ENCODE assay signal across 8 cellular contexts in genomic region chr13:60398438-60398891, GRCh38. TPM values are rescaled to one million over a fixed set of nuclear protein-coding genes. Genes with fewer than 3 reads are reported as not detected.
DNase-seq lines count a peak whose midpoint lies in the region; TF ChIP-seq lines count a peak whose summit lies in the region.

No MANE protein-coding gene starts in this region.

- peaks cover 0 to 28% (median 21%) of the 10 kb centered on the region in 4 donors for H3K4me1 ChIP-seq in sigmoid colon

- peak overlapping the region; percentile 15 for H2AFZ ChIP-seq in SU-DHL-6 (ENCODE audit: low read depth, low read length, severe bottlenecking)

- H3K36me3 ChIP-seq in SU-DHL-6 (ENCODE audit: low read length): no peaks in the 10 kb centered on the region
- no peaks in the 10 kb centered on the region for H3K36me3 ChIP-seq in sigmoid colon

- no peak overlapping the region for H3K27ac ChIP-seq in SU-DHL-6 (ENCODE audit: low read depth, low read length)
- H3K27ac ChIP-seq in sigmoid colon: peak overlapping the region; percentile 95 to 99 (median 98)

- H3K9me2 ChIP-seq in SU-DHL-6 (replicated peaks; ENCODE audit: insufficient read depth, low read length): no peaks in the 10 kb centered on the region

- TF ChIP-seq POLR2A in sigmoid colon (IDR thresholded peaks at IDR 0.05): no peak

- H3K9me3 ChIP-seq in SU-DHL-6 (ENCODE audit: insufficient read depth, low read length) (no peaks in the 10 kb centered on the region), sigmoid colon (no peaks in the 10 kb centered on the region)

- H3K27me3 ChIP-seq in SU-DHL-6 (ENCODE audit: low read length): no peaks in the 10 kb centered on the region
- H3K27me3 ChIP-seq in sigmoid colon: no peaks in the 10 kb centered on the region

- H3K4me3 ChIP-seq in GM12875 (ENCODE audit: low read depth, low read length): peak overlapping the region; percentile 75
- peak overlapping the region; percentile 55 for H3K4me3 ChIP-seq in SU-DHL-6 (ENCODE audit: insufficient read depth, low read length, poor library complexity, severe bottlenecking)
- peak overlapping the region; percentile 88 for H3K4me3 ChIP-seq in fibroblast of the aortic adventitia (ENCODE audit: low read depth, low read length)
- peak overlapping the region; percentile 77 to 82 (median 80) for H3K4me3 ChIP-seq in sigmoid colon

- peaks cover 31% of the 10 kb centered on the region for H3K79me2 ChIP-seq in SU-DHL-6 (ENCODE audit: insufficient read depth, low read length)

- H3K9ac ChIP-seq in SU-DHL-6 (ENCODE audit: low read length): peak overlapping the region; percentile 83

- peak overlapping the region; percentile 67 for H3K4me2 ChIP-seq in SU-DHL-6 (ENCODE audit: low read depth, low read length, poor library complexity, severe bottlenecking)

- H4K20me1 ChIP-seq in SU-DHL-6 (ENCODE audit: low read depth, low read length): no peaks in the 10 kb centered on the region

- 9 to 49% methylated on average over 6 of the region's 6 CpGs for WGBS in sigmoid colon, 2 donors

- intact Hi-C loops in sigmoid colon (cut with DNase I): no loop called here

- H3F3A ChIP-seq in SU-DHL-6 (ENCODE audit: insufficient read depth): no peaks in the 10 kb centered on the region

- no peak for TF ChIP-seq EP300 in sigmoid colon (IDR thresholded peaks at IDR 0.05)

- no peak for TF ChIP-seq CTCF in GM12875 (IDR thresholded peaks at IDR 0.05; ENCODE audit: borderline replicate concordance, insufficient read depth, low read depth, low read length)
- TF ChIP-seq CTCF in SU-DHL-6 (IDR thresholded peaks at IDR 0.05; ENCODE audit: insufficient read depth, low read length, poor library complexity, severe bottlenecking): no peak
- no peak for TF ChIP-seq CTCF in fibroblast of the aortic adventitia (IDR thresholded peaks at IDR 0.05; ENCODE audit: insufficient read depth, low read length)
- no peak for TF ChIP-seq CTCF in sigmoid colon (IDR thresholded peaks at IDR 0.05)
- no peak for TF ChIP-seq CTCF in GM20000 (IDR thresholded peaks at IDR 0.05; ENCODE audit: extremely low read depth, missing control alignments)

- peak; percentile 20 for DNase-seq in fibroblast of the aortic adventitia (ENCODE audit: low read depth)
- no peak for DNase-seq in sigmoid colon
- no peak for DNase-seq in HPDE6-E6E7 (ENCODE audit: extremely low spot score)
- DNase-seq in GM19240 (ENCODE audit: insufficient read length, low spot score): no peak
- DNase-seq in NCI-H748 (lab: John Stamatoyannopoulos, UW; ENCODE audit: unreplicated experiment): no peak
- no peak for DNase-seq in GM20000 (ENCODE audit: low spot score)

RNA-seq across cellular contexts. Expression of gene TDRD3, which starts 1.4 kb away (rescaled TPM):
- total RNA-seq in fibroblast of the aortic adventitia (ENCODE audit: low replicate concordance) (25.8 and 34.1 TPM in 2 replicates), sigmoid colon (10 to 100 TPM; 27.4 to 43.5 (median 41.4) TPM)
- polyA plus RNA-seq in sigmoid colon: 10 to 100 TPM in 2 of 3 donors, 1 to 10 TPM in 1; 9.3 to 14.4 (median 11.6) TPM
